In the genomic region with DNA sequence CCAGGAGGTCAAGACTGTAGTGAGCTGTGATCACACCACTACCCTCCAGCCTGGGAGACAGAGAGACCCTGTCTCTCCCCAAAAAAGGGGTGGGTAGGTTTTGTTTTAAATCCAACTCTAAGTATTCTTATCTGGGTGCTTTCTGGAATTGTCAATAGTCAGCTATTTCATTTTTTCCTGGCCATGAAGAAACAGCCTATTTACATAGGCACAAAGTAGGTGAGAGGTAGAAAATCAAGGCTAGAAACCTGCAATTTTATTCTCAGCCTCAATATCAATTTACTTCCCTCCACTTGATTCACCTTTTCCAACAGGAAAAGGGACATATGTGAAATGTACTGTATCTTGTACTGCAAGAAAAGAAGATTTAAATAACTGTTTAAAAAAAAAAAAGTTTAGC, we compare ENCODE assay signal across 19 cellular contexts.
"Had no signal": no experiment of that assay in that cellular context is flagged by ENCODE, and none has a peak within 500 bp of the region (broad histone marks: within the 10 kb centered on the region; RNA-seq: fewer than 3 reads in every experiment).

No MANE protein-coding gene starts in this region.

- H3K36me3 ChIP-seq: SJSA1 had no signal

- H3K4me1 ChIP-seq: SJSA1 had no signal

- H3K27me3 ChIP-seq: SJSA1 had no signal

- H3K9me3 ChIP-seq: SJSA1 had no signal

- DNase-seq: KBM-7, MV-4-11, NCI-H1048, NCI-H1105, NCI-H1694, NCI-H1930, NCI-H2107, NCI-H2227 treated with DMSO at 0.1 percent for 48 hours, NCI-H524, NCI-H526 treated with DMSO at 0.1 percent for 48 hours, NCI-H748 treated with DMSO at 0.1 percent for 48 hours, Right ventricle myocardium superior, RPMI8226, SIG-M5 had no signal

- FAIRE-seq: HTR-8/SVneo, RCC 7860 had no signal

- H3K27ac ChIP-seq: HL-60, SJSA1, SK-N-MC had no signal

- H3K4me3 ChIP-seq: SJSA1, SK-N-MC had no signal
